8 cellular contexts compared by ENCODE assay signal in genomic region chr4:107989537-107990386, GRCh38. TPM values are rescaled to one million over a fixed set of nuclear protein-coding genes. Genes with fewer than 3 reads are reported as not detected.
DNase-seq lines count a peak whose midpoint lies in the region; ATAC-seq, FAIRE-seq and TF ChIP-seq lines count a peak whose summit lies in the region.

TSS of gene HADH (plus strand) at chr4:107989889. CDS start at chr4:107989933, 44 bp downstream.

- DNase-seq in NCI-H187 (lab: John Stamatoyannopoulos, UW) (peak; percentile 38 to 64), anterior cingulate cortex (lab: John Stamatoyannopoulos, UW) (peak; percentile 66 to 97 (median 90)), right atrium auricular region (ENCODE audit: low spot score) (peak; percentile 94), pulmonary artery endothelial cell (ENCODE audit: low read depth, low spot score) (peak; percentile 68), urothelium cell line (ENCODE audit: low spot score) (peak; percentile 98)

- peak within 1 kb of the TSS; percentile 91 to 96 for H3K27ac ChIP-seq in right atrium auricular region

- H3K4me1 ChIP-seq in right atrium auricular region, result peaks cover 0 to 53% of the 10 kb centered on the region in 2 donors

- ATAC-seq in GM18502 (IDR thresholded peaks at IDR 0.05; ENCODE audit: poor library complexity, unreplicated experiment), result peak; percentile 97
- ATAC-seq in HG02938 (IDR thresholded peaks at IDR 0.05; ENCODE audit: unreplicated experiment), result peak; percentile 91

- peak within 1 kb of the TSS; percentile 76 to 78 for H3K4me3 ChIP-seq in right atrium auricular region

- intact Hi-C loops in T-helper 2 cell treated with Interferon-gamma antibody and Interleukin-4, amounts not matched to agents 100 ng/mL and 5 ng/mL, for 36 hours (cut with micrococcal nuclease), result loop anchor here (1.0 to 2.0 kb wide), 6 partner anchors 58 to 1825 kb away; partner anchors contain the start of genes CYP2U1, GAR1, OSTC and PAPSS1

- FAIRE-seq in urothelium cell line (lab: Jason Lieb, UNC), result peak; percentile 37

- H3K27me3 ChIP-seq in right atrium auricular region, result no peaks in the 10 kb centered on the region

- no peaks in the 10 kb centered on the region for H3K9me3 ChIP-seq in right atrium auricular region

- H3K36me3 ChIP-seq in right atrium auricular region, result no peaks in the 10 kb centered on the region

- no peak for TF ChIP-seq CTCF in right atrium auricular region (IDR thresholded peaks at IDR 0.05)

RNA-seq across cellular contexts. Expression of gene HADH, which starts in this region (rescaled TPM):
- total RNA-seq in T-helper 2 cell treated with Interferon-gamma antibody and Interleukin-4, amounts not matched to agents 100 ng/mL and 5 ng/mL, for 36 hours, result 46.3 and 46.7 TPM in 2 replicates
- 100 to 1,000 TPM; 108 to 143 TPM for total RNA-seq in right atrium auricular region
- total RNA-seq in pulmonary artery endothelial cell, result 7.3 and 7.9 TPM in 2 replicates

Comparison
In these comparisons a context has a peak if more than half of its experiments do, and no peak if none do; other contexts are left out.
1. Peak in every context shown above with its lines: DNase-seq, ATAC-seq, H3K4me3 ChIP-seq and H3K27ac ChIP-seq.